In genomic region chr20:50721881-50722281, GRCh38 we compare ENCODE assay signal across 1 cellular context.
TF ChIP-seq lines count a peak whose summit lies in the region.

No MANE protein-coding gene starts in this region.

TF ChIP-seq in K562, 482 proteins besides CTCF, POLR2A, EP300 and RAD21 (continues in another document):
- TF ChIP-seq DPF2 (IDR thresholded peaks at IDR 0.05) = 0 out of 2 replicates have a peak, but pooled peaks have one; percentile 11
- TF ChIP-seq OTX1 (CRISPR knock-in tag; IDR thresholded peaks at IDR 0.05) = no peak
- no peak for TF ChIP-seq RBM14 (IDR thresholded peaks at IDR 0.05; ENCODE audit: borderline replicate concordance, insufficient read depth, low read depth, low read length)
- no peak for TF ChIP-seq GTF2A2 (tag; IDR thresholded peaks at IDR 0.05)
- TF ChIP-seq ZNF347 (CRISPR knock-in tag; IDR thresholded peaks at IDR 0.05; ENCODE audit: low read depth) = no peak
- TF ChIP-seq SFPQ (IDR thresholded peaks at IDR 0.05; ENCODE audit: low read depth, low read length) = no peak
- TF ChIP-seq USF1 (CRISPR knock-in tag; IDR thresholded peaks at IDR 0.05) = 0 out of 2 replicates have a peak, but pooled peaks have one; percentile 27
- no peak for TF ChIP-seq HDAC2 (IDR thresholded peaks at IDR 0.05)
- TF ChIP-seq SMAD2 (IDR thresholded peaks at IDR 0.05; ENCODE audit: low read depth, low read length) = no peak
- TF ChIP-seq RAD51 (IDR thresholded peaks at IDR 0.05; ENCODE audit: borderline replicate concordance, low read depth) = peak; percentile 42; the same call in 1 of the 2 replicates
- no peak for TF ChIP-seq POLR2AphosphoS2 (IDR thresholded peaks at IDR 0.05; ENCODE audit: low read length)
- no peak for TF ChIP-seq KLF6 (CRISPR knock-in tag; IDR thresholded peaks at IDR 0.05; ENCODE audit: borderline replicate concordance)
- TF ChIP-seq BRCA1 (IDR thresholded peaks at IDR 0.05) = no peak
- no peak for TF ChIP-seq BRCA1 (CRISPR knock-in tag; IDR thresholded peaks at IDR 0.05)
- TF ChIP-seq CUX1 (CRISPR knock-in tag; IDR thresholded peaks at IDR 0.05) = no peak
- no peak for TF ChIP-seq ESRRA (IDR thresholded peaks at IDR 0.05; ENCODE audit: borderline replicate concordance, low read depth)
- TF ChIP-seq ATF6 (CRISPR knock-in tag; IDR thresholded peaks at IDR 0.05) = no peak
- no peak for TF ChIP-seq GMEB1 (CRISPR knock-in tag; IDR thresholded peaks at IDR 0.05)
- TF ChIP-seq CREM (IDR thresholded peaks at IDR 0.05; ENCODE audit: low read depth) = no peak
- peak; percentile 40; the same call in 1 of the 2 replicates for TF ChIP-seq USF2 (CRISPR knock-in tag; IDR thresholded peaks at IDR 0.05)
- TF ChIP-seq ZBTB11 (CRISPR knock-in tag; IDR thresholded peaks at IDR 0.05) = peak in 1 of 3 experiments; percentile 93; a peak in 1 of 6 replicates
- no peak for TF ChIP-seq DLX4 (CRISPR knock-in tag; IDR thresholded peaks at IDR 0.05)
- TF ChIP-seq RBFOX2 (IDR thresholded peaks at IDR 0.05; ENCODE audit: low read depth, low read length) = no peak
- no peak for TF ChIP-seq ZNF639 (CRISPR knock-in tag; conservative IDR thresholded peaks at IDR 0.05 in 1 of 2, IDR thresholded peaks at IDR 0.05 in 1 of 2)
- no peak for TF ChIP-seq MIER1 (IDR thresholded peaks at IDR 0.05; ENCODE audit: low read depth)
- TF ChIP-seq CTCFL (IDR thresholded peaks at IDR 0.05; ENCODE audit: borderline replicate concordance, insufficient read depth, low read depth, low read length, poor library complexity, severe bottlenecking) = no peak
- no peak for TF ChIP-seq ZBTB9 (CRISPR knock-in tag; IDR thresholded peaks at IDR 0.05)
- TF ChIP-seq PKNOX1 (IDR thresholded peaks at IDR 0.05) = 0 out of 2 replicates have a peak, but pooled peaks have one; percentile 45
